In the genomic region with DNA sequence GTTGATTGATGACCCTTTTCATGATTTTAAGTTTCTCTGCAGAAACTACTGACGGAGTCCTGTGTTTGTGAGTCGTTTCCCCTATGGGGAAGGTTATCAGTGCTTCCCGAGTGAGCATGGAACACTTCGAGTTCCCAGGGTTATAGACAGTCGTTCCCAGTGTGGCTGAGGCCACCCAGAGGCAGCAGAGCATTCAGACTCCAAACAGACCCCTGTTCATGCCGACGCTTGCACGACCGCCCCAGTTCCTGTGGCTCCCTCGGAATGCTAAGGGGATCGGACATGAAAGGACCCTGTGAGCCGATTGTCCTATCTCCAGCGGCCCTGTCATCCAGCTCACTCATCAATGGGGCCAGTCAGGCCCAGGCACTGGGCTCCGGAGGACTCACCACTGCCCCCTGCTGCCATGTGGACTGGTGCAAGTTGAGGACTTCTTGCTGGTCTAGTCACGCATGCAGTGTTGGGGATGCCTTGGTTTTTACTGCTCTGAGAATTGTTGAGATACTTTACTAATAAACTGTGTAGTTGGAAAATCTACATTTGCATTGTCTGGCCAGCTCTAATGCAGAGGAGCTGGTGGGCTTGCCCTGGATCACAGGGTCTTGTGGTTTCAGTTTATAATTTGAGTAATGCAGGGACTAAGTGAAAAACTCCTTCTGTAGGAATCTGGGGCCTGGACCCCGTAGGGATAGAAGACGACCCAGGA, we compare ENCODE assay signal across 8 cellular contexts. TPM values are rescaled to one million over a fixed set of nuclear protein-coding genes. Genes with fewer than 3 reads are reported as not detected.
A peak's percentile ranks its signal among the peaks of the same experiment; 100 is the strongest.
DNase-seq lines count a peak whose midpoint lies in the region; ATAC-seq and TF ChIP-seq lines count a peak whose summit lies in the region.

No MANE protein-coding gene starts in this region.

- no peaks in the 10 kb centered on the region for H3K9me3 ChIP-seq in suprapubic skin

- peak; percentile 31 for ATAC-seq in GM21825 (IDR thresholded peaks at IDR 0.05; ENCODE audit: unreplicated experiment)
- ATAC-seq in foreskin keratinocyte: peak; percentile 53

- POLR2A ChIA-PET in BJ (lab: Charles Lee) (no interaction called here), RWPE1 (lab: Yijun Ruan, JAX; ENCODE audit: low non-redundant PET) (no interaction called here)

- TF ChIP-seq CTCF in BJ (IDR thresholded peaks at IDR 0.05; ENCODE audit: insufficient read depth, low read depth, low read length) (peak; percentile 85), RWPE1 (conservative IDR thresholded peaks at IDR 0.05; ENCODE audit: low read depth) (peak; percentile 62), foreskin keratinocyte (conservative IDR thresholded peaks at IDR 0.05) (peak; percentile 78), suprapubic skin (IDR thresholded peaks at IDR 0.05) (peak; percentile 60 to 86)

- 59% methylated on average over 7 of the region's 17 CpGs for WGBS in suprapubic skin

- no peaks in the 10 kb centered on the region for H3K27me3 ChIP-seq in BJ (ENCODE audit: control insufficient read depth, insufficient read depth, low read length)
- H3K27me3 ChIP-seq in foreskin keratinocyte: no peaks in the 10 kb centered on the region
- H3K27me3 ChIP-seq in suprapubic skin: no peaks in the 10 kb centered on the region

- H3K36me3 ChIP-seq in BJ (ENCODE audit: control insufficient read depth, insufficient read depth, low read length): peaks cover 22% of the 10 kb centered on the region
- H3K36me3 ChIP-seq in suprapubic skin: peaks cover 56% of the 10 kb centered on the region

- TF ChIP-seq EP300 in suprapubic skin (IDR thresholded peaks at IDR 0.05): no peak

- peaks cover 7% of the 10 kb centered on the region for H3K4me1 ChIP-seq in foreskin keratinocyte
- peaks cover 25% of the 10 kb centered on the region for H3K4me1 ChIP-seq in suprapubic skin

- TF ChIP-seq POLR2A in suprapubic skin (IDR thresholded peaks at IDR 0.05): no peak

- CTCF ChIA-PET in BJ (lab: Yijun Ruan, JAX): interaction anchor here (1.2 to 1.7 kb wide), 3 partner anchors 8 to 317 kb away, joined by 3 read pairs; no protein-coding TSS in a partner anchor
- CTCF ChIA-PET in RWPE1 (lab: Yijun Ruan, JAX): interaction anchor here (0.6 kb wide), 2 partner anchors 17 to 24 kb away, joined by 3 to 5 read pairs; no protein-coding TSS in a partner anchor

- H3K27ac ChIP-seq in RWPE1 (peak overlapping the region; percentile 95), foreskin keratinocyte (no peak overlapping the region), suprapubic skin (no peak overlapping the region)

- H3K4me3 ChIP-seq in BJ (ENCODE audit: low read depth, low read length) (no peak overlapping the region), suprapubic skin (no peak overlapping the region)

- DNase-seq in BJ (ENCODE audit: low read depth) (no peak), RWPE1 (ENCODE audit: low spot score) (no peak), foreskin keratinocyte (peak in 1 of 2 donors; percentile 55), occipital lobe (lab: John Stamatoyannopoulos, UW) (peak; percentile 82), suprapubic skin (ENCODE audit: low spot score in 2 of 2) (no peak), mesenteric fat pad (ENCODE audit: low spot score) (no peak)
- peak; percentile 66 for DNase-seq in activated effector memory CD4-positive, alpha-beta T cell treated with Interleukin-2 at 50 U/mL for 16 hours

RNA-seq across cellular contexts. Expression of a gene that starts 3.1 kb away (rescaled TPM):
- polyA plus RNA-seq in BJ (2011; rRNA removed): 4,141 and 4,466 TPM in 2 replicates
- polyA minus RNA-seq in BJ (2011; rRNA and poly(A)+ RNA removed): 726 and 1,138 TPM in 2 replicates
- total RNA-seq in foreskin keratinocyte: 2,272 and 2,558 TPM in 2 replicates
- polyA plus RNA-seq in foreskin keratinocyte: 4,454 and 4,471 TPM in 2 replicates
- 2,357 TPM for total RNA-seq in occipital lobe
- 1,000 to 10,000 TPM; 4,033 to 9,308 (median 7,964) TPM for total RNA-seq in suprapubic skin
- total RNA-seq in mesenteric fat pad: 1,718 TPM

RNA-seq across cellular contexts. Expression of a gene that starts 18.2 kb away (rescaled TPM):
- 4.2 and 7.1 TPM in 2 replicates for polyA plus RNA-seq in BJ (2011; rRNA removed)
- 2.8 and 3.7 TPM in 2 replicates for polyA minus RNA-seq in BJ (2011; rRNA and poly(A)+ RNA removed)
- total RNA-seq in foreskin keratinocyte: 5.5 and 8.4 TPM in 2 replicates
- 6.6 and 8.9 TPM in 2 replicates for polyA plus RNA-seq in foreskin keratinocyte
- 14.8 TPM for total RNA-seq in occipital lobe
- total RNA-seq in suprapubic skin: 10 to 100 TPM in 1 of 4 donors, 1 to 10 TPM in 1, under 1 TPM in 1, not detected in 1; 0.51 to 12.9 (median 2.9) TPM
- 1.3 TPM for total RNA-seq in mesenteric fat pad

RNA-seq across cellular contexts. Expression of a gene that starts 49.2 kb away (rescaled TPM):
- polyA plus RNA-seq in BJ (2011; rRNA removed) (36.3 and 45.0 TPM in 2 replicates), foreskin keratinocyte (52.7 and 53.6 TPM in 2 replicates)
- polyA minus RNA-seq in BJ (2011; rRNA and poly(A)+ RNA removed): 30.9 and 32.4 TPM in 2 replicates
- total RNA-seq in foreskin keratinocyte (66.2 and 70.7 TPM in 2 replicates), occipital lobe (78.1 TPM), suprapubic skin (100 to 1,000 TPM; 131 to 324 (median 144) TPM), mesenteric fat pad (90.0 TPM)

RNA-seq across cellular contexts. Expression of a gene that starts 56.1 kb away (rescaled TPM):
- polyA plus RNA-seq in BJ (2011; rRNA removed) (not detected in 2 replicates), foreskin keratinocyte (not detected in 2 replicates)
- polyA minus RNA-seq in BJ (2011; rRNA and poly(A)+ RNA removed): not detected in 2 replicates
- total RNA-seq in foreskin keratinocyte (not detected in 2 replicates), occipital lobe (3.9 TPM), suprapubic skin (1 to 10 TPM in 3 of 4 donors, not detected in 1; 1.3 to 2.3 (median 2.2) TPM), mesenteric fat pad (0.51 TPM)

Comparison
In these comparisons a context has a peak if more than half of its experiments do, and no peak if none do; other contexts are left out.
1. DNase-seq: peak in activated effector memory CD4-positive, alpha-beta T cell treated with Interleukin-2 at 50 U/mL for 16 hours (single experiment) and occipital lobe (single experiment); none in BJ (single experiment), RWPE1 (single experiment), suprapubic skin (0 of 2) and mesenteric fat pad (single experiment).
2. Peak in every context shown above with its lines, with median percentiles within 50 percentile points of each other: CTCF ChIP-seq.